Comparison of ENCODE assay signal across 14 cellular contexts in the genomic region with DNA sequence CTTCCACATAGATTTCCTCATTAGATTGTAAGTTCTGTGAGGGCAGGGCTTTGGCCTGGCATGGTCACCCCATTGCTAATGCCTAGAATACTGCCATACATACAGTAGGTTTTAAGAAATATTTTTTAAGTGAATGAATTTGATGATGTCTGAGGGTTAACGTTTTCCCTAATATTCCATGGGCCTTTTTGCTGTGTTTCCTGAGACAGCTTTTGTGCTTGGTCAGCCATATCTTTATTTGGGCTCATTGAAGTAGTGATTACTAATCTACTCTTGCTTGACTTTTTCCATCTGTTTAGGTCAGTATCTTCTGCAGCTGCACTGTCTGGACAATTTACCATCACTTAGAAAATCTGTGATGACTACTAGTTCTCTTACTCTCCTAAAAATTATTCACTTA. TPM values are rescaled to one million over a fixed set of nuclear protein-coding genes. Genes with fewer than 3 reads are reported as not detected.
A peak's percentile ranks its signal among the peaks of the same experiment; 100 is the strongest.
DNase-seq lines count a peak whose midpoint lies in the region; ATAC-seq, FAIRE-seq and TF ChIP-seq lines count a peak whose summit lies in the region.
"Had no signal": no experiment of that assay in that cellular context is flagged by ENCODE, and none has a peak within 500 bp of the region (broad histone marks: within the 10 kb centered on the region; RNA-seq: fewer than 3 reads in every experiment).

No MANE protein-coding gene starts in this region.

- no peak overlapping the region for H2BK5ac ChIP-seq in mesenchymal stem cell (ENCODE audit: low read depth, low read length, poor library complexity, severe bottlenecking)

- H3K4me1 ChIP-seq in HepG2 (ENCODE audit: insufficient read depth, low read length), result peaks cover 41% of the 10 kb centered on the region
- peaks cover 0 to 36% (median 16%) of the 10 kb centered on the region in 4 donors for H3K4me1 ChIP-seq in right lobe of liver
- peaks cover 12% of the 10 kb centered on the region for H3K4me1 ChIP-seq in mesenchymal stem cell (ENCODE audit: control insufficient read depth, insufficient read depth, low read depth, low read length)

- no peak for FAIRE-seq in HepG2 (lab: Jason Lieb, UNC)
- FAIRE-seq: HTR-8/SVneo had no signal

- H3K23ac ChIP-seq in mesenchymal stem cell (ENCODE audit: low read length in 2 of 2), result no peak overlapping the region

- in situ Hi-C loops in HepG2 (cut with HindIII; ENCODE audit: extremely low pct_ligation_motif_present, low pct_unique_long_range_greater_than_20kb), result no loop called here

- H3K27me3 ChIP-seq in HepG2 (ENCODE audit: control insufficient read depth in 1 of 2, insufficient read depth in 2 of 2, low read length in 2 of 2) (no peaks in the 10 kb centered on the region; a peak in 1 of 5 replicates), right lobe of liver (no peaks in the 10 kb centered on the region), mesenchymal stem cell (ENCODE audit: control insufficient read depth in 1 of 2, insufficient read depth in 1 of 2, low read length in 2 of 2) (no peaks in the 10 kb centered on the region)
- H3K27me3 ChIP-seq: body of pancreas, Peyer's patch had no signal

- no peak overlapping the region for H3K4ac ChIP-seq in mesenchymal stem cell (ENCODE audit: low read depth in 1 of 2, low read length in 2 of 2)

- 0 out of 2 replicates have a peak overlapping the region, but pooled peaks have one; percentile 43 for H3K4me2 ChIP-seq in HepG2 (ENCODE audit: low read depth, low read length)
- no peak overlapping the region for H3K4me2 ChIP-seq in mesenchymal stem cell (ENCODE audit: low read length, poor library complexity, severe bottlenecking)

- TF ChIP-seq POLR2A in HepG2 (IDR thresholded peaks at IDR 0.05; ENCODE audit: insufficient read depth in 1 of 2, low read depth in 2 of 2, low read length in 2 of 2) (no peak), right lobe of liver (IDR thresholded peaks at IDR 0.05) (no peak)

- no peaks in the 10 kb centered on the region for H3K9me3 Mint-ChIP-seq in activated T-helper 2 cell treated with anti-CD3 and anti-CD28 coated beads, Interferon-gamma antibody, Interleukin-2, Interleukin-4, amounts not matched to agents 10 μg/mL and 5 μg/mL and 100 μg/mL, durations not matched to agents 14 hours and 24 hours and 36 hours

- intact Hi-C loops in HepG2 (cut with micrococcal nuclease; ENCODE audit: unreplicated experiment), result no loop called here
- intact Hi-C loops in right lobe of liver (cut with DNase I), result no loop called here
- intact Hi-C loops in activated T-helper 2 cell treated with anti-CD3 and anti-CD28 coated beads, Interferon-gamma antibody, Interleukin-2, Interleukin-4, amounts not matched to agents 10 μg/mL and 5 μg/mL and 100 μg/mL, durations not matched to agents 14 hours and 24 hours and 36 hours (cut with micrococcal nuclease), result no loop called here

- no peak overlapping the region for H2BK12ac ChIP-seq in mesenchymal stem cell (ENCODE audit: low read length in 2 of 2)

- H3K79me2 ChIP-seq in HepG2 (ENCODE audit: insufficient read depth, low read length), result peaks cover 73% of the 10 kb centered on the region

- peaks cover 72% of the 10 kb centered on the region for H4K20me1 ChIP-seq in HepG2 (ENCODE audit: insufficient read depth, low read length)

- H3K27me3 Mint-ChIP-seq in activated T-helper 2 cell treated with anti-CD3 and anti-CD28 coated beads, Interferon-gamma antibody, Interleukin-2, Interleukin-4, amounts not matched to agents 10 μg/mL and 5 μg/mL and 100 μg/mL, durations not matched to agents 14 hours and 24 hours and 36 hours (ENCODE audit: low read depth), result no peaks in the 10 kb centered on the region

- H3K18ac ChIP-seq in mesenchymal stem cell (ENCODE audit: low read depth in 1 of 2, low read length in 2 of 2), result no peak overlapping the region

- no peak overlapping the region for H4K91ac ChIP-seq in mesenchymal stem cell (ENCODE audit: low read length)

- H2BK15ac ChIP-seq in mesenchymal stem cell (ENCODE audit: low read depth, poor library complexity, severe bottlenecking), result no peak overlapping the region

- no peak for TF ChIP-seq RAD21 in HepG2 (CRISPR knock-in tag; IDR thresholded peaks at IDR 0.05)

- H2AK5ac ChIP-seq in mesenchymal stem cell (ENCODE audit: low read length, severe bottlenecking), result no peak overlapping the region

- H3K36me3 ChIP-seq in HepG2 (replicated peaks in 1 of 2; ENCODE audit: control insufficient read depth in 1 of 2, insufficient read depth in 2 of 2, low read length in 2 of 2) (peaks cover 0 to 3% of the 10 kb centered on the region in 2 experiments; a peak in 1 of 5 replicates), right lobe of liver (no peaks in the 10 kb centered on the region), mesenchymal stem cell (ENCODE audit: control insufficient read depth in 1 of 2, insufficient read depth in 2 of 2, low read depth in 1 of 2, low read length in 2 of 2) (peaks cover 10 to 26% of the 10 kb centered on the region in 2 experiments)

- H3K4me3 Mint-ChIP-seq in activated T-helper 2 cell treated with anti-CD3 and anti-CD28 coated beads, Interferon-gamma antibody, Interleukin-2, Interleukin-4, amounts not matched to agents 10 μg/mL and 5 μg/mL and 100 μg/mL, durations not matched to agents 14 hours and 24 hours and 36 hours (ENCODE audit: low read depth), result peak overlapping the region; percentile 23

- H3K36me3 Mint-ChIP-seq in activated T-helper 2 cell treated with anti-CD3 and anti-CD28 coated beads, Interferon-gamma antibody, Interleukin-2, Interleukin-4, amounts not matched to agents 10 μg/mL and 5 μg/mL and 100 μg/mL, durations not matched to agents 14 hours and 24 hours and 36 hours (ENCODE audit: low read depth), result peaks cover 56% of the 10 kb centered on the region

- peaks cover 52% of the 10 kb centered on the region for H3K4me1 Mint-ChIP-seq in activated T-helper 2 cell treated with anti-CD3 and anti-CD28 coated beads, Interferon-gamma antibody, Interleukin-2, Interleukin-4, amounts not matched to agents 10 μg/mL and 5 μg/mL and 100 μg/mL, durations not matched to agents 14 hours and 24 hours and 36 hours (ENCODE audit: low read depth)

- POLR2A ChIA-PET in HepG2 (lab: Yijun Ruan, JAX), result no interaction called here

- DNase-seq in HepG2 (ENCODE audit: low spot score) (no peak), right lobe of liver (no peak), mesenchymal stem cell (peak; percentile 41), AG20443 (ENCODE audit: low spot score) (no peak), NCI-H2196 treated with DMSO at 0.1 percent for 48 hours (lab: John Stamatoyannopoulos, UW; ENCODE audit: unreplicated experiment) (no peak)
- no peak for DNase-seq in activated T-helper 2 cell treated with anti-CD3 and anti-CD28 coated beads, Interferon-gamma antibody, Interleukin-2, Interleukin-4, amounts not matched to agents 10 μg/mL and 5 μg/mL and 100 μg/mL, durations not matched to agents 14 hours and 24 hours and 36 hours (ENCODE audit: low spot score)
- DNase-seq in stimulated activated CD4-positive, alpha-beta T cell treated with anti-CD3 and anti-CD28 coated beads, Interleukin-1b, Interleukin-23, amount 100 ng/mL, for 48 hours, result no peak
- DNase-seq: activated CD4-positive, alpha-beta T cell treated with anti-CD3 and anti-CD28 coated beads for 1 hour; NCI-H2107 had no signal

- ATAC-seq in HepG2 (no peak), right lobe of liver (no peak), GM21528 (IDR thresholded peaks at IDR 0.05; ENCODE audit: low FRiP score, unreplicated experiment) (no peak)
- ATAC-seq: body of pancreas had no signal

- BruUV-seq in HepG2 (replicated peaks; lab: Mats Ljungman, UMichigan), result no TSS peak

- H3K14ac ChIP-seq in mesenchymal stem cell (ENCODE audit: low read length in 2 of 2), result no peak overlapping the region

- TF ChIP-seq EP300 in HepG2 (IDR thresholded peaks at IDR 0.05; ENCODE audit: low read depth in 2 of 2, low read length in 2 of 2), result no peak
- no peak for TF ChIP-seq EP300 in HepG2 (CRISPR knock-in tag; IDR thresholded peaks at IDR 0.05; ENCODE audit: borderline replicate concordance)

- H3K4me3 ChIP-seq in HepG2 (replicated peaks in 1 of 3; ENCODE audit: insufficient read depth in 1 of 3, low read depth in 2 of 3, low read length in 3 of 3) (no peak overlapping the region), right lobe of liver (no peak overlapping the region), mesenchymal stem cell (ENCODE audit: insufficient read depth in 1 of 2, low read depth in 1 of 2, low read length in 2 of 2) (peak overlapping the region in 1 of 2 experiments; percentile 64)
- H3K4me3 ChIP-seq: body of pancreas, Peyer's patch had no signal

- CTCF ChIA-PET in HepG2 (lab: Yijun Ruan, JAX; ENCODE audit: low intra/inter-chr PET ratio, low total read pairs), result no interaction called here

- TF ChIP-seq CTCF in HepG2 (CRISPR knock-in tag; IDR thresholded peaks at IDR 0.05) (no peak), right lobe of liver (IDR thresholded peaks at IDR 0.05) (no peak)

- H3K27ac ChIP-seq in HepG2 (ENCODE audit: extremely low read length, insufficient read depth, low read length), result no peak overlapping the region
- H3K27ac ChIP-seq in right lobe of liver, result no peak overlapping the region
- no peak overlapping the region for H3K27ac ChIP-seq in mesenchymal stem cell (ENCODE audit: low read length, poor library complexity, severe bottlenecking)

- H3K27ac Mint-ChIP-seq in activated T-helper 2 cell treated with anti-CD3 and anti-CD28 coated beads, Interferon-gamma antibody, Interleukin-2, Interleukin-4, amounts not matched to agents 10 μg/mL and 5 μg/mL and 100 μg/mL, durations not matched to agents 14 hours and 24 hours and 36 hours, result peak overlapping the region; percentile 3

- H4K8ac ChIP-seq in mesenchymal stem cell (ENCODE audit: low read length), result no peak overlapping the region

- H3K79me1 ChIP-seq in mesenchymal stem cell (replicated peaks; ENCODE audit: low read length, poor library complexity, severe bottlenecking), result no peaks in the 10 kb centered on the region

- H2BK120ac ChIP-seq in mesenchymal stem cell (ENCODE audit: low read depth, low read length), result no peak overlapping the region

- 84% methylated on average over 1 of the region's 1 CpG for WGBS in HepG2 (ENCODE audit: low lambda C conversion rate)
- 43% methylated on average over 1 of the region's 1 CpG for WGBS in right lobe of liver (ENCODE audit: insufficient coverage, low coverage, low lambda C conversion rate, missing lambda C conversion rate)
- 100% methylated on average over 1 of the region's 1 CpG for WGBS in mesenchymal stem cell

- H2AFZ ChIP-seq in HepG2 (ENCODE audit: low read length), result no peak overlapping the region
- H2AFZ ChIP-seq in mesenchymal stem cell (ENCODE audit: low read depth, low read length), result no peak overlapping the region

- no peaks in the 10 kb centered on the region for H3K9me3 ChIP-seq in HepG2 (ENCODE audit: low read length)
- no peaks in the 10 kb centered on the region for H3K9me3 ChIP-seq in right lobe of liver
- H3K9me3 ChIP-seq in mesenchymal stem cell (ENCODE audit: control insufficient read depth, low read length), result no peaks in the 10 kb centered on the region
- H3K9me3 ChIP-seq: Peyer's patch had no signal

- H3K9ac ChIP-seq in HepG2 (ENCODE audit: insufficient read depth, low read depth, low read length) (no peak overlapping the region), mesenchymal stem cell (ENCODE audit: low read length) (peak overlapping the region; percentile 43)

RNA-seq across cellular contexts. Expression of gene CDC42, which starts 3.5 kb away (rescaled TPM):
- total RNA-seq in HepG2 (2016; rRNA removed; fragmentation: Illumina TruSeq; extraction: Trizol) (237 and 358 TPM in 2 replicates), right lobe of liver (100 to 1,000 TPM in 3 of 6 experiments, 10 to 100 TPM in 3; 74.4 to 128 (median 95.9) TPM)
- total RNA-seq in HepG2 (2016; cell fraction: cytosol; rRNA removed; fragmentation: Illumina TruSeq; extraction: Trizol; ENCODE audit: low read depth), result 58.8 and 63.4 TPM in 2 replicates
- 235 and 352 TPM in 2 replicates for total RNA-seq in HepG2 (2016; cell fraction: insoluble cytoplasmic fraction; rRNA removed; fragmentation: Illumina TruSeq; extraction: Trizol)
- total RNA-seq in HepG2 (2016; cell fraction: membrane; rRNA removed; fragmentation: Illumina TruSeq; extraction: Trizol), result 100 and 105 TPM in 2 replicates
- total RNA-seq in HepG2 (2016; cell fraction: nucleus; rRNA removed; fragmentation: Illumina TruSeq; extraction: Trizol), result 82.8 and 91.5 TPM in 2 replicates
- 101 and 138 TPM in 2 replicates for polyA plus RNA-seq in HepG2 (2011; rRNA removed)
- 72.7 and 116 TPM in 2 replicates for polyA plus RNA-seq in HepG2 (2011; cell fraction: cytosol; rRNA removed)
- 20.5 and 33.7 TPM in 2 replicates for polyA plus RNA-seq in HepG2 (2011; cell fraction: nucleus; rRNA removed)
- 197 and 216 TPM in 2 replicates for polyA plus RNA-seq in HepG2 (2012)
- 20.7 and 25.5 TPM in 2 replicates for polyA plus RNA-seq in HepG2 (2016; cell fraction: cytosol; fragmentation: Illumina TruSeq; extraction: Trizol; ENCODE audit: low read depth)
- polyA plus RNA-seq in HepG2 (2016; cell fraction: insoluble cytoplasmic fraction; fragmentation: Illumina TruSeq; extraction: Trizol; ENCODE audit: low read depth), result 336 and 350 TPM in 2 replicates
- polyA plus RNA-seq in HepG2 (2016; cell fraction: membrane; fragmentation: Illumina TruSeq; extraction: Trizol; ENCODE audit: low read depth), result 55.2 and 56.7 TPM in 2 replicates
- polyA plus RNA-seq in HepG2 (2016; cell fraction: nucleus; fragmentation: Illumina TruSeq; extraction: Trizol; ENCODE audit: insufficient read depth, low read depth), result 102 and 112 TPM in 2 replicates
- 81.6 and 140 TPM in 2 replicates for polyA minus RNA-seq in HepG2 (2011; rRNA and poly(A)+ RNA removed; ENCODE audit: low replicate concordance)
- 96.1 and 107 TPM in 2 replicates for polyA minus RNA-seq in HepG2 (2011; cell fraction: cytosol; rRNA and poly(A)+ RNA removed)
- 31.8 and 39.2 TPM in 2 replicates for polyA minus RNA-seq in HepG2 (2011; cell fraction: nucleus; rRNA and poly(A)+ RNA removed)
- total RNA-seq in activated T-helper 2 cell treated with anti-CD3 and anti-CD28 coated beads, Interferon-gamma antibody, Interleukin-2, Interleukin-4, amounts not matched to agents 10 μg/mL and 5 μg/mL and 100 μg/mL, durations not matched to agents 14 hours and 24 hours and 36 hours, result 342 and 350 TPM in 2 replicates
- polyA plus RNA-seq in mesenchymal stem cell (2013, experiment 1 of 2), result 316 TPM
- 326 TPM for polyA plus RNA-seq in mesenchymal stem cell (2013, experiment 2 of 2)

RNA-seq across cellular contexts. Expression of gene CELA3A, which starts 54.6 kb away (rescaled TPM):
- total RNA-seq in HepG2 (2016; rRNA removed; fragmentation: Illumina TruSeq; extraction: Trizol) (not detected in 2 replicates), right lobe of liver (under 1 TPM in 1 of 6 experiments, not detected in 5; 0.22 TPM)
- total RNA-seq in HepG2 (2016; cell fraction: cytosol; rRNA removed; fragmentation: Illumina TruSeq; extraction: Trizol; ENCODE audit: low read depth), result not detected in 2 replicates
- not detected in 2 replicates for total RNA-seq in HepG2 (2016; cell fraction: insoluble cytoplasmic fraction; rRNA removed; fragmentation: Illumina TruSeq; extraction: Trizol)
- not detected in 2 replicates for total RNA-seq in HepG2 (2016; cell fraction: membrane; rRNA removed; fragmentation: Illumina TruSeq; extraction: Trizol)
- total RNA-seq in HepG2 (2016; cell fraction: nucleus; rRNA removed; fragmentation: Illumina TruSeq; extraction: Trizol), result not detected in 2 replicates
- 0.09 and 0.73 TPM in 2 replicates for polyA plus RNA-seq in HepG2 (2011; rRNA removed)
- 0.19 and 0.23 TPM in 2 replicates for polyA plus RNA-seq in HepG2 (2011; cell fraction: cytosol; rRNA removed)
- 0.27 and 0.33 TPM in 2 replicates for polyA plus RNA-seq in HepG2 (2011; cell fraction: nucleus; rRNA removed)
- not detected in 2 replicates for polyA plus RNA-seq in HepG2 (2012)
- not detected in 2 replicates for polyA plus RNA-seq in HepG2 (2016; cell fraction: cytosol; fragmentation: Illumina TruSeq; extraction: Trizol; ENCODE audit: low read depth)
- not detected in 2 replicates for polyA plus RNA-seq in HepG2 (2016; cell fraction: insoluble cytoplasmic fraction; fragmentation: Illumina TruSeq; extraction: Trizol; ENCODE audit: low read depth)
- polyA plus RNA-seq in HepG2 (2016; cell fraction: membrane; fragmentation: Illumina TruSeq; extraction: Trizol; ENCODE audit: low read depth), result not detected in 2 replicates
- polyA plus RNA-seq in HepG2 (2016; cell fraction: nucleus; fragmentation: Illumina TruSeq; extraction: Trizol; ENCODE audit: insufficient read depth, low read depth), result not detected in 2 replicates
- not detected in 2 replicates for polyA minus RNA-seq in HepG2 (2011; rRNA and poly(A)+ RNA removed; ENCODE audit: low replicate concordance)
- polyA minus RNA-seq in HepG2 (2011; cell fraction: cytosol; rRNA and poly(A)+ RNA removed), result not detected in 2 replicates
- polyA minus RNA-seq in HepG2 (2011; cell fraction: nucleus; rRNA and poly(A)+ RNA removed), result not detected in 2 replicates
- not detected in 2 replicates for total RNA-seq in activated T-helper 2 cell treated with anti-CD3 and anti-CD28 coated beads, Interferon-gamma antibody, Interleukin-2, Interleukin-4, amounts not matched to agents 10 μg/mL and 5 μg/mL and 100 μg/mL, durations not matched to agents 14 hours and 24 hours and 36 hours
- polyA plus RNA-seq in mesenchymal stem cell (2013, experiment 1 of 2), result not detected
- polyA plus RNA-seq in mesenchymal stem cell (2013, experiment 2 of 2), result not detected
- total RNA-seq: Peyer's patch, pulmonary artery endothelial cell had no signal
